In genomic region chr4:55959655-55960054, GRCh38 we compare ENCODE assay signal across 36 cellular contexts.
"Had no signal": no experiment of that assay in that cellular context is flagged by ENCODE, and none has a peak within 500 bp of the region (broad histone marks: within the 10 kb centered on the region; RNA-seq: fewer than 3 reads in every experiment).

No MANE protein-coding gene starts in this region.

- FAIRE-seq: astrocyte, colon had no signal

- H3K27me3 Mint-ChIP-seq: activated CD4-positive, alpha-beta memory T cell treated with anti-CD3 and anti-CD28 coated beads for 36 hours; activated CD4-positive, alpha-beta T cell treated with anti-CD3 and anti-CD28 coated beads, Interleukin-2, amount 10 ng/mL, durations not matched to agents 24 days and 14 days; activated CD8-positive, alpha-beta T cell treated with anti-CD3 and anti-CD28 coated beads for 36 hours; activated naive CD8-positive, alpha-beta T cell treated with anti-CD3 and anti-CD28 coated beads for 36 hours; activated T-helper 17 cell treated with anti-CD3 and anti-CD28 coated beads, Interleukin-2, amount 50 U/mL, for 72 hours had no signal

- H3K4me1 Mint-ChIP-seq: activated naive CD8-positive, alpha-beta T cell treated with anti-CD3 and anti-CD28 coated beads for 36 hours; WTC11 had no signal

- H3K4me3 ChIP-seq: adrenal gland, body of pancreas, breast epithelium had no signal

- DNase-seq: activated CD4-positive, alpha-beta memory T cell treated with anti-CD3 and anti-CD28 coated beads for 36 hours; activated CD4-positive, alpha-beta T cell treated with anti-CD3 and anti-CD28 coated beads for 1 hour; activated CD4-positive, alpha-beta T cell treated with anti-CD3 and anti-CD28 coated beads for 4 hours; activated CD4-positive, alpha-beta T cell treated with anti-CD3 and anti-CD28 coated beads, Interleukin-2, amount 10 ng/mL, durations not matched to agents 24 days and 14 days; activated CD4-positive, alpha-beta T cell treated with anti-CD3 and anti-CD28 coated beads, Interleukin-2, amount 50 U/mL, for 1 hour; activated CD4-positive, alpha-beta T cell treated with anti-CD3 and anti-CD28 coated beads, Interleukin-2, amount 50 U/mL, for 4 hours; activated CD4-positive, CD25-positive, alpha-beta regulatory T cell; activated CD8-positive, alpha-beta memory T cell treated with anti-CD3 and anti-CD28 coated beads, Interleukin-2, amount 50 U/mL, for 4 hours; activated CD8-positive, alpha-beta T cell treated with anti-CD3 and anti-CD28 coated beads for 36 hours; activated effector memory CD4-positive, alpha-beta T cell treated with anti-CD3 and anti-CD28 coated beads, Interleukin-2, amount 50 U/mL, for 16 hours; activated gamma-delta T cell treated with Interleukin-2 at 50 U/mL for 16 hours; activated naive CD4-positive, alpha-beta T cell; activated naive CD4-positive, alpha-beta T cell treated with anti-CD3 and anti-CD28 coated beads for 36 hours; activated naive CD4-positive, alpha-beta T cell treated with anti-CD3 and anti-CD28 coated beads, Interleukin-2, amount 50 U/mL, for 16 hours; activated naive CD8-positive, alpha-beta T cell treated with anti-CD3 and anti-CD28 coated beads for 36 hours; activated T-cell treated with anti-CD3 and anti-CD28 coated beads for 4 hours; activated T-cell treated with anti-CD3 and anti-CD28 coated beads, Interleukin-2, amount 50 U/mL, for 1 hour; activated T-cell treated with anti-CD3 and anti-CD28 coated beads, Interleukin-2, amount 50 U/mL, for 48 hours; adrenal gland; amniotic stem cell; aorta; body of pancreas; brain microvascular endothelial cell; central memory CD4-positive, alpha-beta T cell; T-helper 2 cell; T-helper 9 cell; WERI-Rb-1 had no signal

- H3K27ac ChIP-seq: adrenal gland, body of pancreas, brain microvascular endothelial cell, breast epithelium, WERI-Rb-1 had no signal

- H3K27ac Mint-ChIP-seq: activated CD4-positive, alpha-beta memory T cell treated with anti-CD3 and anti-CD28 coated beads for 36 hours; activated CD4-positive, alpha-beta T cell treated with anti-CD3 and anti-CD28 coated beads, Interleukin-2, amount 10 ng/mL, durations not matched to agents 24 days and 14 days; activated CD8-positive, alpha-beta T cell treated with anti-CD3 and anti-CD28 coated beads for 36 hours; activated naive CD4-positive, alpha-beta T cell treated with anti-CD3 and anti-CD28 coated beads for 36 hours; activated naive CD4-positive, alpha-beta T cell treated with anti-CD3 and anti-CD28 coated beads, Interleukin-2, amount 50 U/mL, for 72 hours; activated naive CD8-positive, alpha-beta T cell treated with anti-CD3 and anti-CD28 coated beads for 36 hours; activated T-helper 1 cell treated with anti-CD3 and anti-CD28 coated beads, Interleukin-12 subunit alpha, Interleukin-12 subunit beta, Interleukin-2, Interleukin-4 antibody, amounts not matched to agents 30 ng/mL and 10 ng/mL and 1 ng/mL, durations not matched to agents 14 hours and 24 hours and 36 hours; activated T-helper 17 cell treated with anti-CD3 and anti-CD28 coated beads, Interleukin-2, amount 50 U/mL, for 72 hours; T-helper 2 cell treated with Interferon-gamma antibody and Interleukin-4, amounts not matched to agents 5 μg/mL and 100 μg/mL, for 36 hours; WTC11 had no signal

- H3K4me3 Mint-ChIP-seq: activated CD4-positive, alpha-beta memory T cell treated with anti-CD3 and anti-CD28 coated beads for 36 hours; activated CD4-positive, alpha-beta T cell treated with anti-CD3 and anti-CD28 coated beads, Interleukin-2, amount 10 ng/mL, durations not matched to agents 24 days and 14 days; activated CD8-positive, alpha-beta T cell treated with anti-CD3 and anti-CD28 coated beads for 36 hours; activated naive CD4-positive, alpha-beta T cell treated with anti-CD3 and anti-CD28 coated beads for 36 hours; activated naive CD8-positive, alpha-beta T cell treated with anti-CD3 and anti-CD28 coated beads for 36 hours; activated T-helper 1 cell treated with anti-CD3 and anti-CD28 coated beads, Interleukin-12 subunit alpha, Interleukin-12 subunit beta, Interleukin-2, Interleukin-4 antibody, amounts not matched to agents 30 ng/mL and 10 ng/mL and 1 ng/mL, durations not matched to agents 14 hours and 24 hours and 36 hours; activated T-helper 17 cell treated with anti-CD3 and anti-CD28 coated beads, Interleukin-2, amount 50 U/mL, for 72 hours; T-helper 2 cell treated with Interferon-gamma antibody and Interleukin-4, amounts not matched to agents 5 μg/mL and 100 μg/mL, for 36 hours; WTC11 had no signal

- H3K9me3 ChIP-seq: adrenal gland, body of pancreas, breast epithelium had no signal

- H3K27me3 ChIP-seq: adrenal gland, body of pancreas, brain microvascular endothelial cell, breast epithelium had no signal

- ATAC-seq: activated CD4-positive, CD25-positive, alpha-beta regulatory T cell treated with anti-CD3 and anti-CD28 coated beads, Interleukin-2, amount 50 U/mL, for 24 hours; activated CD8-positive, alpha-beta T cell treated with anti-CD3 and anti-CD28 coated beads for 36 hours; activated naive CD4-positive, alpha-beta T cell treated with anti-CD3 and anti-CD28 coated beads, Interleukin-2, amount 50 U/mL, for 72 hours; activated T-helper 17 cell treated with anti-CD3 and anti-CD28 coated beads, Interleukin-2, amount 50 U/mL, for 72 hours; body of pancreas; WTC11 had no signal

- H3K9me3 Mint-ChIP-seq: activated CD4-positive, alpha-beta memory T cell treated with anti-CD3 and anti-CD28 coated beads for 36 hours; activated CD4-positive, alpha-beta T cell treated with anti-CD3 and anti-CD28 coated beads, Interleukin-2, amount 10 ng/mL, durations not matched to agents 24 days and 14 days; activated CD8-positive, alpha-beta T cell treated with anti-CD3 and anti-CD28 coated beads for 36 hours; activated naive CD4-positive, alpha-beta T cell treated with anti-CD3 and anti-CD28 coated beads for 36 hours; activated naive CD4-positive, alpha-beta T cell treated with anti-CD3 and anti-CD28 coated beads, Interleukin-2, amount 50 U/mL, for 72 hours; activated naive CD8-positive, alpha-beta T cell treated with anti-CD3 and anti-CD28 coated beads for 36 hours; activated T-helper 1 cell treated with anti-CD3 and anti-CD28 coated beads, Interleukin-12 subunit alpha, Interleukin-12 subunit beta, Interleukin-2, Interleukin-4 antibody, amounts not matched to agents 30 ng/mL and 10 ng/mL and 1 ng/mL, durations not matched to agents 14 hours and 24 hours and 36 hours; activated T-helper 17 cell treated with anti-CD3 and anti-CD28 coated beads, Interleukin-2, amount 50 U/mL, for 72 hours; T-helper 2 cell treated with Interferon-gamma antibody and Interleukin-4, amounts not matched to agents 5 μg/mL and 100 μg/mL, for 36 hours; WTC11 had no signal

- H3K4me1 ChIP-seq: adrenal gland, body of pancreas, breast epithelium had no signal

- H3K36me3 ChIP-seq: adrenal gland, brain microvascular endothelial cell, breast epithelium had no signal
